In the genomic region with DNA sequence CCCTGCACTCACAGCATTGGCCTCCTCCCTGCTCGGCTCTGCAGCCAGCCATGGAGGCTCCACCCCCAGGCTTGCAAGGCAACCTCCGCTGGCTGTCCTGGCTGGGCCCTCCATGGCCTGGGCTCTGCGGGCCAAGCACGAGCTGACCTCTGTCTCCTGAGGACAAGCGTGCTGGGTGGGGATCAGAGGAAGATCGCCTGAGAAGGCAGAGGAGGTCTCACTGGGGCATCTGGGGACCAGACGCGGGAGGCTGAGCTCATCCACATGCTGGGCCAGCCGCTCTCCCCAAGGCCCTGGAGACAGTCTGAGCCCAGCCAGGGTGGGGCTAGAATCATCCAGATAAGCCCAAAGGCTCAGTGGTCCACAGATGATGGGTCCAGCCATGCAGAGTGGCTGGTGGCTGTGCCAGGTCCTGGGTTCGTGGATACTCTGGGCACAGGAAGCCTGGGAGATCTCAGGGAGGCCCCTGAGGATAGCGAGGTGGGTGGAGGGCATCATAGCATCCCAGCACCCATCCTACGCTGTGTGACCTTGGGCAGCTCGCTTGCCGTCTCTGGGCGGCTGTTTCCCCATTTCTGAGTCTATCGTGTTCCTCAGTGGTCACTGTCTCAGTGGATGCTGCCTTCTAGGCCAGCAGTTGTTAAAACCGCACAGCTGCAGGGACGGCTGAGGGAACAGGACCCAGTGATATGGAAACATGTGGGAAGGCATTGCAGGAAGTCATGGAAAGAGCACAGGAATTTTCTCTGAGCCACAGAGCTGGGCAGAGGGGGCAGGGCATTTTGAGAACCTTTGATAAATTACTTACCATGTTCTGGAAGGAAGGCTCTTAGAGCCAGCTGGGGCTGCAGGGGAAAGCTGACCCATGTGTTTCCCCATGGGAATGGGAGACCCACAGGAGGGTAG, we compare ENCODE assay signal across 15 cellular contexts.
A peak's percentile ranks its signal among the peaks of the same experiment; 100 is the strongest.
DNase-seq lines count a peak whose midpoint lies in the region; ATAC-seq, FAIRE-seq and TF ChIP-seq lines count a peak whose summit lies in the region.
"Had no signal": no experiment of that assay in that cellular context is flagged by ENCODE, and none has a peak within 500 bp of the region (broad histone marks: within the 10 kb centered on the region; RNA-seq: fewer than 3 reads in every experiment).

No MANE protein-coding gene starts in this region.

- peak overlapping the region in 3 of 5 experiments; percentile 27 to 60 (median 30) for H3K27ac Mint-ChIP-seq in brain
- no peak overlapping the region for H3K27ac Mint-ChIP-seq in stimulated activated naive B cell treated with anti-CD40 and anti-IgM and Interleukin-4, amounts not matched to agents 10 μg/mL and 1 μg/mL and 100 μg/mL, for 72 hours
- H3K27ac Mint-ChIP-seq: CD8-positive, alpha-beta T cell had no signal

- no peaks in the 10 kb centered on the region for H3K36me3 Mint-ChIP-seq in brain
- H3K36me3 Mint-ChIP-seq in stimulated activated naive B cell treated with anti-CD40 and anti-IgM and Interleukin-4, amounts not matched to agents 10 μg/mL and 1 μg/mL and 100 μg/mL, for 72 hours = no peaks in the 10 kb centered on the region
- H3K36me3 Mint-ChIP-seq: CD8-positive, alpha-beta T cell had no signal

- 80 to 89% (median 85%) methylated on average over 15 to 18 of the region's 18 CpGs for WGBS in spleen, 5 donors

- peaks cover 0 to 58% (median 6%) of the 10 kb centered on the region in 7 donors for H3K27me3 ChIP-seq in spleen (replicated peaks in 1 of 7)
- no peaks in the 10 kb centered on the region for H3K27me3 ChIP-seq in HAP-1 (ENCODE audit: low read depth)
- H3K27me3 ChIP-seq: esophagus muscularis mucosa had no signal

- no peak for TF ChIP-seq CTCF in HEK293 (tag by site-specific recombination; IDR thresholded peaks at IDR 0.05)
- TF ChIP-seq CTCF in brain (conservative IDR thresholded peaks at IDR 0.05) = no peak
- TF ChIP-seq CTCF in kidney (IDR thresholded peaks at IDR 0.05; ENCODE audit: borderline replicate concordance, extremely low read depth, insufficient read depth) = no peak
- TF ChIP-seq CTCF in spleen (IDR thresholded peaks at IDR 0.05 in 8 of 11, conservative IDR thresholded peaks at IDR 0.05 in 3 of 11) = no peak

- peak; percentile 79 for DNase-seq in kidney
- DNase-seq in spleen = peak; percentile 49
- no peak for DNase-seq in HAP-1 (ENCODE audit: low spot score in 2 of 2)
- DNase-seq in stimulated activated naive B cell treated with anti-CD40 and anti-IgM and Interleukin-4, amounts not matched to agents 10 μg/mL and 1 μg/mL and 100 μg/mL, for 72 hours = no peak
- DNase-seq in HUDEP-2 (lab: John Stamatoyannopoulos, UW; ENCODE audit: unreplicated experiment in 76 of 76) = no peak
- DNase-seq: activated CD4-positive, alpha-beta T cell treated with anti-CD3 and anti-CD28 coated beads for 1 hour; CD8-positive, alpha-beta T cell; cortex of kidney; GF-D8; NCI-H2171 treated with DMSO at 0.1 percent for 48 hours; stimulated activated naive CD8-positive, alpha-beta T cell treated with anti-CD3 and anti-CD28 coated beads, Interleukin-15, Interleukin-2, amounts not matched to agents 100 U/mL and 50 U/mL, for 24 hours; T-helper 1 cell had no signal

- intact Hi-C loops in kidney (cut with DNase I) (no loop called here), spleen (cut with DNase I; ENCODE audit: low total_unique reads) (no loop called here)

- H3K4me1 ChIP-seq in HEK293 (ENCODE audit: control insufficient read depth, insufficient read depth, low read length) (0 out of 2 replicates have a peak, but pooled peaks cover 3% of the 10 kb centered on the region), kidney (ENCODE audit: control insufficient read depth in 1 of 2, insufficient read depth in 1 of 2, low read depth in 1 of 2, low read length in 2 of 2) (peaks cover 0 to 6% of the 10 kb centered on the region in 2 donors), spleen (peaks cover 0 to 13% (median 6%) of the 10 kb centered on the region in 6 donors), HAP-1 (no peaks in the 10 kb centered on the region)

- H3K27ac ChIP-seq in HEK293 (ENCODE audit: extremely low read depth, low read depth, low read length) (no peak overlapping the region), kidney (ENCODE audit: low read depth in 2 of 2, low read length in 2 of 2) (no peak overlapping the region), spleen (no peak overlapping the region)
- H3K27ac ChIP-seq: esophagus muscularis mucosa had no signal

- ATAC-seq in stimulated activated naive B cell treated with anti-CD40 and anti-IgM and Interleukin-4, amounts not matched to agents 10 μg/mL and 1 μg/mL and 100 μg/mL, for 72 hours (replicated peaks) = no peak
- ATAC-seq: CD8-positive, alpha-beta T cell; stimulated activated naive CD8-positive, alpha-beta T cell treated with anti-CD3 and anti-CD28 coated beads, Interleukin-15, Interleukin-2, amounts not matched to agents 100 U/mL and 50 U/mL, for 24 hours had no signal

- CTCF ChIA-PET in HEK293 (lab: Yijun Ruan, JAX) = interaction anchor here (0.7 to 1.5 kb wide), 2 partner anchors 134 to 429 kb away, joined by 3 read pairs; no protein-coding TSS in a partner anchor

- H3K36me3 ChIP-seq in HEK293 (ENCODE audit: control insufficient read depth in 2 of 2, insufficient read depth in 1 of 2, low read length in 2 of 2) (no peaks in the 10 kb centered on the region), kidney (ENCODE audit: control insufficient read depth in 1 of 2, insufficient read depth in 2 of 2, low read length in 2 of 2) (no peaks in the 10 kb centered on the region), spleen (no peaks in the 10 kb centered on the region), HAP-1 (replicated peaks) (no peaks in the 10 kb centered on the region)
- H3K36me3 ChIP-seq: esophagus muscularis mucosa had no signal

- no peak overlapping the region for H3K9ac ChIP-seq in kidney (ENCODE audit: low read length in 2 of 2)

- POLR2A ChIA-PET in HEK293 (lab: Yijun Ruan, JAX) = no interaction called here

- TF ChIP-seq POLR2A in spleen (IDR thresholded peaks at IDR 0.05) = no peak

- H3K27me3 Mint-ChIP-seq in brain = peaks cover 2% of the 10 kb centered on the region
- H3K27me3 Mint-ChIP-seq in stimulated activated naive B cell treated with anti-CD40 and anti-IgM and Interleukin-4, amounts not matched to agents 10 μg/mL and 1 μg/mL and 100 μg/mL, for 72 hours = peaks cover 32 to 41% of the 10 kb centered on the region in 2 donors

- peaks cover 43% of the 10 kb centered on the region for H3K4me1 Mint-ChIP-seq in brain
- peaks cover 0 to 2% of the 10 kb centered on the region in 2 donors for H3K4me1 Mint-ChIP-seq in stimulated activated naive B cell treated with anti-CD40 and anti-IgM and Interleukin-4, amounts not matched to agents 10 μg/mL and 1 μg/mL and 100 μg/mL, for 72 hours

- no peak overlapping the region for H3K4me3 Mint-ChIP-seq in brain
- H3K4me3 Mint-ChIP-seq in stimulated activated naive B cell treated with anti-CD40 and anti-IgM and Interleukin-4, amounts not matched to agents 10 μg/mL and 1 μg/mL and 100 μg/mL, for 72 hours = no peak overlapping the region
- H3K4me3 Mint-ChIP-seq: CD8-positive, alpha-beta T cell had no signal

- FAIRE-seq in kidney (lab: Jason Lieb, UNC) = no peak

- in situ Hi-C loops in HAP-1 (cut with MboI; ENCODE audit: low sequenced_read_pairs) = no loop called here

- peaks cover 0 to 5% (median 0%) of the 10 kb centered on the region in 5 experiments for H3K9me3 Mint-ChIP-seq in brain
- H3K9me3 Mint-ChIP-seq in stimulated activated naive B cell treated with anti-CD40 and anti-IgM and Interleukin-4, amounts not matched to agents 10 μg/mL and 1 μg/mL and 100 μg/mL, for 72 hours = no peaks in the 10 kb centered on the region

- H3K9me3 ChIP-seq in HEK293 (ENCODE audit: control insufficient read depth, insufficient read depth, low read depth, low read length) (no peaks in the 10 kb centered on the region), kidney (ENCODE audit: control insufficient read depth in 1 of 2, low read length in 2 of 2) (no peaks in the 10 kb centered on the region), spleen (no peaks in the 10 kb centered on the region), HAP-1 (no peaks in the 10 kb centered on the region)
- H3K9me3 ChIP-seq: esophagus muscularis mucosa had no signal

- H3K4me3 ChIP-seq in HEK293 (ENCODE audit: low read depth, low read length) (no peak overlapping the region), kidney (ENCODE audit: low read length in 2 of 2) (no peak overlapping the region), spleen (no peak overlapping the region), HAP-1 (no peak overlapping the region)
- H3K4me3 ChIP-seq: esophagus muscularis mucosa had no signal

TF ChIP-seq in HEK293, 187 proteins besides CTCF, POLR2A, EP300 and RAD21:
- TF ChIP-seq, protein P1, sequence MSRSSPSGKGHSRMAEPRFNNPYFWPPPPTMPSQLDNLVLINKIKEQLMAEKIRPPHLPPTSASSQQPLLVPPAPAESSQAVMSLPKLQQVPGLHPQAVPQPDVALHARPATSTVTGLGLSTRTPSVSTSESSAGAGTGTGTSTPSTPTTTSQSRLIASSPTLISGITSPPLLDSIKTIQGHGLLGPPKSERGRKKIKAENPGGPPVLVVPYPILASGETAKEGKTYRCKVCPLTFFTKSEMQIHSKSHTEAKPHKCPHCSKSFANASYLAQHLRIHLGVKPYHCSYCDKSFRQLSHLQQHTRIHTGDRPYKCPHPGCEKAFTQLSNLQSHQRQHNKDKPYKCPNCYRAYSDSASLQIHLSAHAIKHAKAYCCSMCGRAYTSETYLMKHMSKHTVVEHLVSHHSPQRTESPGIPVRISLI (tag by site-specific recombination; IDR thresholded peaks at IDR 0.05) = no peak
- TF ChIP-seq ZNF558 (tag by site-specific recombination; IDR thresholded peaks at IDR 0.05) = no peak
- no peak for TF ChIP-seq ZNF133 (tag by site-specific recombination; IDR thresholded peaks at IDR 0.05)
- TF ChIP-seq ZNF501 (tag by site-specific recombination; IDR thresholded peaks at IDR 0.05) = no peak
- peak; percentile 77; the same call in 1 of the 2 replicates for TF ChIP-seq ZNF768 (tag by site-specific recombination; IDR thresholded peaks at IDR 0.05)
- TF ChIP-seq ZNF274 (IDR thresholded peaks at IDR 0.05; ENCODE audit: low read length) = no peak
- TF ChIP-seq ZNF274 (tag by site-specific recombination; IDR thresholded peaks at IDR 0.05; ENCODE audit: borderline replicate concordance) = no peak
- peak; percentile 65 for TF ChIP-seq ZBTB17 (tag by site-specific recombination; IDR thresholded peaks at IDR 0.05)
- TF ChIP-seq MEIS1 (CRISPR knock-in tag; IDR thresholded peaks at IDR 0.05; ENCODE audit: borderline replicate concordance) = no peak

Comparison
In these comparisons a context has a peak if more than half of its experiments do, and no peak if none do; other contexts are left out.
1. DNase-seq: peak in kidney (single experiment) and spleen (single experiment); none in HAP-1 (0 of 2), stimulated activated naive B cell treated with anti-CD40 and anti-IgM and Interleukin-4, amounts not matched to agents 10 μg/mL and 1 μg/mL and 100 μg/mL, for 72 hours (single experiment) and HUDEP-2 (0 of 76).